In the genomic region with DNA sequence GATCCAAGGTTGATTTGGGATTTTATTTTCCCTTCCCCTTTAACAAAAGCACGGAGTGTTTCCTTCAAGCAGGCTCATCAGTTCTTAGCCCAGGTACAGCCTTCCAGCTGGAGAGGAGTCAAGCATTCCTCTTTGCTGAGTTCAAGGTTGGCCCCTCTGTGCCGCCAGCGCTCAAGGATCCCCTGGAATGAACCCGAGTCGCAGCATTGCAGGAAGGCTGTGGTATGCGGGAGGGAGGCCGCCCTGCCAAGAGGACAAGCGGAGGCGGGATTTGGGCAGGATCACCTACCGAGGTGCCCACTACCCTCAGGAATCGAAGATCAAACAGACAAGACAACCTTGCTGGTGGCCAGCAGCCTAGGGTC, we compare ENCODE assay signal across 13 cellular contexts. TPM values are rescaled to one million over a fixed set of nuclear protein-coding genes. Genes with fewer than 3 reads are reported as not detected.
A peak's percentile ranks its signal among the peaks of the same experiment; 100 is the strongest.
DNase-seq lines count a peak whose midpoint lies in the region; ATAC-seq and TF ChIP-seq lines count a peak whose summit lies in the region.
"Had no signal": no experiment of that assay in that cellular context is flagged by ENCODE, and none has a peak within 500 bp of the region (broad histone marks: within the 10 kb centered on the region; RNA-seq: fewer than 3 reads in every experiment).

No MANE protein-coding gene starts in this region.

- peaks cover 28% of the 10 kb centered on the region for H3K4me1 Mint-ChIP-seq in type B pancreatic cell (ENCODE audit: unreplicated experiment)

- H3K36me3 ChIP-seq in MG63: no peaks in the 10 kb centered on the region
- H3K36me3 ChIP-seq in esophagus muscularis mucosa: no peaks in the 10 kb centered on the region
- H3K36me3 ChIP-seq: Peyer's patch had no signal

- no peaks in the 10 kb centered on the region for H3K27me3 Mint-ChIP-seq in type B pancreatic cell

- ATAC-seq in HG02571 (IDR thresholded peaks at IDR 0.05; ENCODE audit: unreplicated experiment) (no peak), GM21723 (IDR thresholded peaks at IDR 0.05; ENCODE audit: unreplicated experiment) (no peak)
- ATAC-seq: activated CD4-positive, CD25-positive, alpha-beta regulatory T cell treated with anti-CD3 and anti-CD28 coated beads, Interleukin-2, amount 50 U/mL, for 24 hours had no signal

- H3K9me3 Mint-ChIP-seq in type B pancreatic cell: no peaks in the 10 kb centered on the region

- TF ChIP-seq CTCF in esophagus muscularis mucosa (IDR thresholded peaks at IDR 0.05) (no peak), type B pancreatic cell (conservative IDR thresholded peaks at IDR 0.05) (no peak)

- TF ChIP-seq POLR2A in esophagus muscularis mucosa (IDR thresholded peaks at IDR 0.05; ENCODE audit: low read depth): no peak

- 30% methylated on average over 10 of the region's 11 CpGs for WGBS in esophagus muscularis mucosa

- no peak for TF ChIP-seq EP300 in esophagus muscularis mucosa (IDR thresholded peaks at IDR 0.05)

- intact Hi-C loops in esophagus muscularis mucosa (cut with DNase I): no loop called here

- H3K27me3 ChIP-seq in MG63 (no peaks in the 10 kb centered on the region), esophagus muscularis mucosa (peaks cover 0 to 6% (median 0%) of the 10 kb centered on the region in 4 donors)
- H3K27me3 ChIP-seq: Peyer's patch had no signal

- peak overlapping the region; percentile 80 to 87 (median 84) for H3K27ac ChIP-seq in esophagus muscularis mucosa (replicated peaks in 1 of 4)

- H3K4me3 Mint-ChIP-seq in type B pancreatic cell: no peak overlapping the region
- H3K4me3 Mint-ChIP-seq: activated naive CD4-positive, alpha-beta T cell treated with anti-CD3 and anti-CD28 coated beads for 36 hours had no signal

- H3K9me3 ChIP-seq in MG63 (no peaks in the 10 kb centered on the region), esophagus muscularis mucosa (peaks cover 0 to 6% (median 0%) of the 10 kb centered on the region in 4 donors)

- H3K27ac Mint-ChIP-seq in type B pancreatic cell: peak overlapping the region; percentile 18
- H3K27ac Mint-ChIP-seq: activated naive CD4-positive, alpha-beta T cell treated with anti-CD3 and anti-CD28 coated beads for 36 hours had no signal

- H3K4me3 ChIP-seq in MG63 (no peak overlapping the region), esophagus muscularis mucosa (peak overlapping the region in 1 of 4 donors; percentile 21)
- H3K4me3 ChIP-seq: Peyer's patch had no signal

- peaks cover 25 to 48% (median 46%) of the 10 kb centered on the region in 4 donors for H3K4me1 ChIP-seq in esophagus muscularis mucosa

- H3K36me3 Mint-ChIP-seq in type B pancreatic cell: no peaks in the 10 kb centered on the region

- DNase-seq in MG63 (peak; percentile 94), esophagus muscularis mucosa (ENCODE audit: extremely low spot score) (peak; percentile 96), mucosa of gallbladder (ENCODE audit: low spot score) (peak; percentile 73), type B pancreatic cell (ENCODE audit: extremely low spot score, unreplicated experiment) (no peak), COLO668 (lab: John Stamatoyannopoulos, UW; ENCODE audit: unreplicated experiment) (no peak), NCI-H748 treated with DMSO at 0.1 percent for 48 hours (lab: John Stamatoyannopoulos, UW) (no peak)
- DNase-seq: activated naive CD4-positive, alpha-beta T cell treated with anti-CD3 and anti-CD28 coated beads for 36 hours; DMS79; NCI-H1694 treated with DMSO at 0.1 percent for 48 hours had no signal

RNA-seq across cellular contexts. Expression of gene NCOR2, which starts 53.9 kb away (rescaled TPM):
- 17.0 and 32.9 TPM in 2 replicates for total RNA-seq in MG63 (2014; rRNA removed; shearing (Covaris generic); ENCODE audit: low replicate concordance)
- total RNA-seq in esophagus muscularis mucosa: 100 to 1,000 TPM; 107 to 188 (median 131) TPM
- total RNA-seq in mucosa of gallbladder: 210 TPM
- total RNA-seq in type B pancreatic cell (ENCODE audit: low replicate concordance): 219 and 227 TPM in 2 replicates

Comparison
In these comparisons a context has a peak if more than half of its experiments do, and no peak if none do; other contexts are left out.
1. DNase-seq: peak in MG63 (single experiment), esophagus muscularis mucosa (single experiment) and mucosa of gallbladder (single experiment); none in type B pancreatic cell (single experiment), COLO668 (single experiment) and NCI-H748 treated with DMSO at 0.1 percent for 48 hours (single experiment).